1 cellular context compared by ENCODE assay signal in the genomic region with DNA sequence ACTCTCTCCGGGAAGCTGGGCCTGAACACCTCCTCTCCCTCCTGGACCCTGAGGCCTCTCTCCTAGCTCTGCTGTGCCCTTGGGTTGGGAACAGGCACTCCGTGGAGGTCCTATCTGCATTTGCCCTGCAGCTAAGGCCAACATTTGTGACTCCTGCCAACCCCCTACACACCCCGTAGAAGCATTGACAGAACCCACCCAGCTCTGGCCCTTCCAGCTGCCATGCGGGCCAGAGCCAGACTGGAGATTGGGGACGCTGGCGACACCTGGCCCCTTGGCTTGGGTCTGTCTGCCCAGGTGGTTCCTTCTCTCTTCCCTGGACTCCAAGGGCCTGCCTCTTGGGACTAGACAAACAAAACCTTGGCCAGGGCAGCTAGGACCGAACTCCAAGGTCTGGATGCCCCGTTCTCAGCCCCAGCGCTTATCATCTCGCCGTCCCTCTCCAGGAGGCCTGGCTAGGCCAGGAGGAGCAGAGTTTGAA.
TF ChIP-seq lines count a peak whose summit lies in the region.

No MANE protein-coding gene starts in this region.

TF ChIP-seq in WTC11, 78 proteins besides CTCF, POLR2A, EP300 and RAD21 (continued from another document):
- TF ChIP-seq, protein P1, sequence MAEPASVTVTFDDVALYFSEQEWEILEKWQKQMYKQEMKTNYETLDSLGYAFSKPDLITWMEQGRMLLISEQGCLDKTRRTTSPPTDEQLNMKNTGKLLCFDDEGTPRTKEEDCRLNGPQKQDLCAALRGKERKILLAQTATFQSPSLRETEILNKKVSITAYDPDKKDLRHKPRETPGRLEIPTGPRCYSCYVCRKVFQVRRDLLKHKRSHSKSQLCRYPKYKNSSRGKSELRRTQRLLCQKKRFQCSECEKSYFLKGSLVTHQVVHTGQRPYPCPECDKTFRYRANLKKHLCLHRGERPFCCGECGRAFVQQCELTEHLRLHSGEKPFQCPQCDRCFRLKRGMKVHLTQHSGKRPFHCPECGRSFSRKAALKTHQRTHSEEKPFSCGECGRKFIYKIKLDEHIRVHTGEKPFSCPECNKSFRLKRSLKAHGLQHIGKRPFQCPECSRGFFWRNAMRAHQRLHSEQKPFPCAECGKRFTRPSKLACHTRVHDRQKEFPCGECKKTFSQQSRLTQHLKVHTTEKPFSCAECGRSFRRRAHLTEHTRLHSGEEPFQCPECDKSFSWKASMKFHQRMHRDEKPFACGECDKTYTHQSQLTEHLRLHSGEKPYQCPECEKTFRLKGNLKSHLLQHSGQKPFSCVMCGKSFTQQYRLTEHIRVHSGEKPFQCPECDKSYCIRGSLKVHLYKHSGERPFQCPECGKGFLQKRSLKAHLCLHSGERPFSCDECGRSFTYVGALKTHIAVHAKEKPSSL (CRISPR knock-in tag; conservative IDR thresholded peaks at IDR 0.05), result no peak
- TF ChIP-seq GRHL2 (CRISPR knock-in tag; IDR thresholded peaks at IDR 0.05; ENCODE audit: insufficient replicate concordance, severe bottlenecking) (no peak), NR3C1 (CRISPR knock-in tag; conservative IDR thresholded peaks at IDR 0.05; ENCODE audit: low read depth) (no peak)
- TF ChIP-seq, protein P2, sequence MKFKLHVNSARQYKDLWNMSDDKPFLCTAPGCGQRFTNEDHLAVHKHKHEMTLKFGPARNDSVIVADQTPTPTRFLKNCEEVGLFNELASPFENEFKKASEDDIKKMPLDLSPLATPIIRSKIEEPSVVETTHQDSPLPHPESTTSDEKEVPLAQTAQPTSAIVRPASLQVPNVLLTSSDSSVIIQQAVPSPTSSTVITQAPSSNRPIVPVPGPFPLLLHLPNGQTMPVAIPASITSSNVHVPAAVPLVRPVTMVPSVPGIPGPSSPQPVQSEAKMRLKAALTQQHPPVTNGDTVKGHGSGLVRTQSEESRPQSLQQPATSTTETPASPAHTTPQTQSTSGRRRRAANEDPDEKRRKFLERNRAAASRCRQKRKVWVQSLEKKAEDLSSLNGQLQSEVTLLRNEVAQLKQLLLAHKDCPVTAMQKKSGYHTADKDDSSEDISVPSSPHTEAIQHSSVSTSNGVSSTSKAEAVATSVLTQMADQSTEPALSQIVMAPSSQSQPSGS (CRISPR knock-in tag; IDR thresholded peaks at IDR 0.05; ENCODE audit: borderline replicate concordance, low read depth), result no peak
- TF ChIP-seq, protein P3, sequence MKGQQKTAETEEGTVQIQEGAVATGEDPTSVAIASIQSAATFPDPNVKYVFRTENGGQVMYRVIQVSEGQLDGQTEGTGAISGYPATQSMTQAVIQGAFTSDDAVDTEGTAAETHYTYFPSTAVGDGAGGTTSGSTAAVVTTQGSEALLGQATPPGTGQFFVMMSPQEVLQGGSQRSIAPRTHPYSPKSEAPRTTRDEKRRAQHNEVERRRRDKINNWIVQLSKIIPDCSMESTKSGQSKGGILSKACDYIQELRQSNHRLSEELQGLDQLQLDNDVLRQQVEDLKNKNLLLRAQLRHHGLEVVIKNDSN (CRISPR knock-in tag; IDR thresholded peaks at IDR 0.05), result no peak
